Comparison of ENCODE assay signal across 1 cellular context in the genomic region with DNA sequence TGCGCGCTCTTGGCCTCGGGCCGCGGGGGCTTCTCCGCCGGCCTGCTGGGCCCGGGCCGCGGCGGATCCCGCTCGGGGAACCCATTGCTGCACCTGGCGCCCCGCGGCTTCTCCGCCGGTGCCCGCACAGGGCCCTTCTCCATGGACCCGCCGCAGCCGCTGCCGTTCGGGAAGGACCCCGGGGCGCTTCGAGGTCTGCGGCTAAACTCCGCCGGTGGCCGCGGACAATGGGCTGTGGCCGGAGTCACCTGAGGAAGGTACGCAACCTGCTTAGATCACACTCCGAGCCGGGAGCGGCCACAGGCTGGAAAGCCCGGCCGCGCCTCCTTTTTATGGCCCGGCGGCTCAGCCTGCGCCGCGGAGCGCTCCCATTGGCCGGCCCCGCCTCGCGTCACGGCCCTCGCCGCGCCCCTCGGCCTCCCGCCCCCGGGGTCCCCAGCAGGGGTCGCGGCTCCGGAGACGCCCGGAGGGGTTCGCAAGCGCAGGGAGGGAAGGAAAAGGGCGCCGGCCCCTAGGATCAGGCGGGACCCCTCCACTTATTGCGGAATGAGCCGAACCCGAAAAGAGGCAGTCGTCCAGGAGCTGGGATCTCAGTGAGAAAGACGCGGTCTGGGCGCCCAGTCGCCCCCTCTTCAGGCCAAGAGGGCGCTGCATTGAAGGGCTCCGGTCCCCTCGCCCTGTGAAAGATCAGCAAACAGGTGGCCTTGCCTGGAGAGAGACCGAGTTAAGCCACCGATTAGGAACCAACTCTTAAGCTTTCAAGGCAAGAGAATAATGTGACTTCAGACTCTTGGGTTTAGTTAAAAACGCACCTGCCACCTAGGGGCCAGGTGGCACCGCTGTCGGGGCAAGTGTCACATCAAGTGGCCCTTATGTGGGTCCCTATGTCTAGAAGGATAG.
TF ChIP-seq lines count a peak whose summit lies in the region.

A gene with protein sequence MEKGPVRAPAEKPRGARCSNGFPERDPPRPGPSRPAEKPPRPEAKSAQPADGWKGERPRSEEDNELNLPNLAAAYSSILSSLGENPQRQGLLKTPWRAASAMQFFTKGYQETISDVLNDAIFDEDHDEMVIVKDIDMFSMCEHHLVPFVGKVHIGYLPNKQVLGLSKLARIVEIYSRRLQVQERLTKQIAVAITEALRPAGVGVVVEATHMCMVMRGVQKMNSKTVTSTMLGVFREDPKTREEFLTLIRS (minus strand): TSS at position 306 of the 900 bp plus-strand sequence. CDS start 163 bp downstream, at position 143.

TF ChIP-seq in HepG2, 621 proteins besides CTCF, POLR2A, EP300 and RAD21 (continued from another document and continues in another):
- TF ChIP-seq ZFP37 (CRISPR knock-in tag; IDR thresholded peaks at IDR 0.05; ENCODE audit: borderline replicate concordance) (no peak), BCL6 (CRISPR knock-in tag; IDR thresholded peaks at IDR 0.05) (no peak), ZNF253 (CRISPR knock-in tag; IDR thresholded peaks at IDR 0.05; ENCODE audit: borderline replicate concordance) (no peak), CENPT (CRISPR knock-in tag; IDR thresholded peaks at IDR 0.05; ENCODE audit: low read depth) (no peak), RCOR2 (CRISPR knock-in tag; IDR thresholded peaks at IDR 0.05) (no peak), ELF1 (CRISPR knock-in tag; IDR thresholded peaks at IDR 0.05) (no peak), TBL1XR1 (IDR thresholded peaks at IDR 0.05; ENCODE audit: borderline replicate concordance, low read length, partially characterized antibody) (no peak), ADNP (CRISPR knock-in tag; IDR thresholded peaks at IDR 0.05) (no peak; the same call in 1 of the 2 replicates), MIER3 (CRISPR knock-in tag; IDR thresholded peaks at IDR 0.05; ENCODE audit: borderline replicate concordance) (no peak), SRF (IDR thresholded peaks at IDR 0.05; ENCODE audit: low read depth, low read length) (no peak), SIN3A (IDR thresholded peaks at IDR 0.05; ENCODE audit: borderline replicate concordance, low read depth, low read length) (no peak), AGO2 (optimal IDR thresholded peaks at IDR 0.05; ENCODE audit: low read depth, low read length) (peak; percentile 87), ATM (IDR thresholded peaks at IDR 0.05; ENCODE audit: borderline replicate concordance) (no peak), GATAD1 (CRISPR knock-in tag; IDR thresholded peaks at IDR 0.05) (0 out of 2 replicates have a peak, but pooled peaks have one; percentile 9), RFX1 (IDR thresholded peaks at IDR 0.05) (no peak), ZNF138 (CRISPR knock-in tag; IDR thresholded peaks at IDR 0.05; ENCODE audit: low read depth) (0 out of 2 replicates have a peak, but pooled peaks have one; percentile 63), AKAP8 (CRISPR knock-in tag; IDR thresholded peaks at IDR 0.05) (no peak), XBP1 (CRISPR knock-in tag; IDR thresholded peaks at IDR 0.05) (no peak), FOXM1 (CRISPR knock-in tag; IDR thresholded peaks at IDR 0.05) (0 out of 2 replicates have a peak, but pooled peaks have one; percentile 44), HNRNPUL1 (IDR thresholded peaks at IDR 0.05; ENCODE audit: low read depth, low read length) (no peak), TSC22D2 (CRISPR knock-in tag; IDR thresholded peaks at IDR 0.05; ENCODE audit: borderline replicate concordance) (no peak), ZC3H13 (CRISPR knock-in tag; IDR thresholded peaks at IDR 0.05) (no peak), HNRNPLL (IDR thresholded peaks at IDR 0.05; ENCODE audit: low read depth, low read length, poor library complexity, severe bottlenecking) (peak; percentile 86), EED (CRISPR knock-in tag; IDR thresholded peaks at IDR 0.05) (0 out of 2 replicates have a peak, but pooled peaks have one; percentile 50), ZNF577 (CRISPR knock-in tag; IDR thresholded peaks at IDR 0.05; ENCODE audit: borderline replicate concordance, low read depth) (no peak), ZNF788 (CRISPR knock-in tag; IDR thresholded peaks at IDR 0.05; ENCODE audit: borderline replicate concordance) (no peak), HMGA1 (CRISPR knock-in tag; conservative IDR thresholded peaks at IDR 0.05) (no peak), ZNF761 (CRISPR knock-in tag; conservative IDR thresholded peaks at IDR 0.05) (no peak; the same call in 1 of the 2 replicates), ZNF17 (CRISPR knock-in tag; IDR thresholded peaks at IDR 0.05) (no peak), PPARG (CRISPR knock-in tag; conservative IDR thresholded peaks at IDR 0.05) (no peak), ZNF337 (CRISPR knock-in tag; IDR thresholded peaks at IDR 0.05; ENCODE audit: borderline replicate concordance, low read depth) (no peak), ZNF660 (CRISPR knock-in tag; IDR thresholded peaks at IDR 0.05; ENCODE audit: borderline replicate concordance, low read depth) (no peak), HNRNPK (IDR thresholded peaks at IDR 0.05; ENCODE audit: low read depth, low read length, poor library complexity, severe bottlenecking) (no peak), RBM39 (IDR thresholded peaks at IDR 0.05; ENCODE audit: low read depth, low read length, poor library complexity, severe bottlenecking) (no peak), MAFF (IDR thresholded peaks at IDR 0.05; ENCODE audit: low read depth, low read length) (no peak), IKZF1 (IDR thresholded peaks at IDR 0.05) (no peak), PHF21A (CRISPR knock-in tag; IDR thresholded peaks at IDR 0.05) (peak; percentile 69)
- TF ChIP-seq, protein P1, sequence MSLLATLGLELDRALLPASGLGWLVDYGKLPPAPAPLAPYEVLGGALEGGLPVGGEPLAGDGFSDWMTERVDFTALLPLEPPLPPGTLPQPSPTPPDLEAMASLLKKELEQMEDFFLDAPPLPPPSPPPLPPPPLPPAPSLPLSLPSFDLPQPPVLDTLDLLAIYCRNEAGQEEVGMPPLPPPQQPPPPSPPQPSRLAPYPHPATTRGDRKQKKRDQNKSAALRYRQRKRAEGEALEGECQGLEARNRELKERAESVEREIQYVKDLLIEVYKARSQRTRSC (CRISPR knock-in tag; IDR thresholded peaks at IDR 0.05; ENCODE audit: low read depth) = peak; percentile 65; the same call in 1 of the 2 replicates
- TF ChIP-seq, protein P2, sequence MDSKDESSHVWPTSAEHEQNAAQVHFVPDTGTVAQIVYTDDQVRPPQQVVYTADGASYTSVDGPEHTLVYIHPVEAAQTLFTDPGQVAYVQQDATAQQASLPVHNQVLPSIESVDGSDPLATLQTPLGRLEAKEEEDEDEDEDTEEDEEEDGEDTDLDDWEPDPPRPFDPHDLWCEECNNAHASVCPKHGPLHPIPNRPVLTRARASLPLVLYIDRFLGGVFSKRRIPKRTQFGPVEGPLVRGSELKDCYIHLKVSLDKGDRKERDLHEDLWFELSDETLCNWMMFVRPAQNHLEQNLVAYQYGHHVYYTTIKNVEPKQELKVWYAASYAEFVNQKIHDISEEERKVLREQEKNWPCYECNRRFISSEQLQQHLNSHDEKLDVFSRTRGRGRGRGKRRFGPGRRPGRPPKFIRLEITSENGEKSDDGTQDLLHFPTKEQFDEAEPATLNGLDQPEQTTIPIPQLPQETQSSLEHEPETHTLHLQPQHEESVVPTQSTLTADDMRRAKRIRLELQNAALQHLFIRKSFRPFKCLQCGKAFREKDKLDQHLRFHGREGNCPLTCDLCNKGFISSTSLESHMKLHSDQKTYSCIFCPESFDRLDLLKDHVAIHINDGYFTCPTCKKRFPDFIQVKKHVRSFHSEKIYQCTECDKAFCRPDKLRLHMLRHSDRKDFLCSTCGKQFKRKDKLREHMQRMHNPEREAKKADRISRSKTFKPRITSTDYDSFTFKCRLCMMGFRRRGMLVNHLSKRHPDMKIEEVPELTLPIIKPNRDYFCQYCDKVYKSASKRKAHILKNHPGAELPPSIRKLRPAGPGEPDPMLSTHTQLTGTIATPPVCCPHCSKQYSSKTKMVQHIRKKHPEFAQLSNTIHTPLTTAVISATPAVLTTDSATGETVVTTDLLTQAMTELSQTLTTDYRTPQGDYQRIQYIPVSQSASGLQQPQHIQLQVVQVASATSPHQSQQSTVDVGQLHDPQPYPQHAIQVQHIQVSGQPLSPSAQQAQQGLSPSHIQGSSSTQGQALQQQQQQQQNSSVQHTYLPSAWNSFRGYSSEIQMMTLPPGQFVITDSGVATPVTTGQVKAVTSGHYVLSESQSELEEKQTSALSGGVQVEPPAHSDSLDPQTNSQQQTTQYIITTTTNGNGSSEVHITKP (CRISPR knock-in tag; IDR thresholded peaks at IDR 0.05; ENCODE audit: low read depth) = no peak
- TF ChIP-seq, protein P3, sequence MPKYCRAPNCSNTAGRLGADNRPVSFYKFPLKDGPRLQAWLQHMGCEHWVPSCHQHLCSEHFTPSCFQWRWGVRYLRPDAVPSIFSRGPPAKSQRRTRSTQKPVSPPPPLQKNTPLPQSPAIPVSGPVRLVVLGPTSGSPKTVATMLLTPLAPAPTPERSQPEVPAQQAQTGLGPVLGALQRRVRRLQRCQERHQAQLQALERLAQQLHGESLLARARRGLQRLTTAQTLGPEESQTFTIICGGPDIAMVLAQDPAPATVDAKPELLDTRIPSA (CRISPR knock-in tag; IDR thresholded peaks at IDR 0.05; ENCODE audit: borderline replicate concordance) = no peak
- TF ChIP-seq, protein P4, sequence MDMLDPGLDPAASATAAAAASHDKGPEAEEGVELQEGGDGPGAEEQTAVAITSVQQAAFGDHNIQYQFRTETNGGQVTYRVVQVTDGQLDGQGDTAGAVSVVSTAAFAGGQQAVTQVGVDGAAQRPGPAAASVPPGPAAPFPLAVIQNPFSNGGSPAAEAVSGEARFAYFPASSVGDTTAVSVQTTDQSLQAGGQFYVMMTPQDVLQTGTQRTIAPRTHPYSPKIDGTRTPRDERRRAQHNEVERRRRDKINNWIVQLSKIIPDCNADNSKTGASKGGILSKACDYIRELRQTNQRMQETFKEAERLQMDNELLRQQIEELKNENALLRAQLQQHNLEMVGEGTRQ (IDR thresholded peaks at IDR 0.05; ENCODE audit: low read depth, low read length) = no peak
- TF ChIP-seq, protein P4 (CRISPR knock-in tag; IDR thresholded peaks at IDR 0.05; ENCODE audit: borderline replicate concordance) = no peak
- TF ChIP-seq, protein P5, sequence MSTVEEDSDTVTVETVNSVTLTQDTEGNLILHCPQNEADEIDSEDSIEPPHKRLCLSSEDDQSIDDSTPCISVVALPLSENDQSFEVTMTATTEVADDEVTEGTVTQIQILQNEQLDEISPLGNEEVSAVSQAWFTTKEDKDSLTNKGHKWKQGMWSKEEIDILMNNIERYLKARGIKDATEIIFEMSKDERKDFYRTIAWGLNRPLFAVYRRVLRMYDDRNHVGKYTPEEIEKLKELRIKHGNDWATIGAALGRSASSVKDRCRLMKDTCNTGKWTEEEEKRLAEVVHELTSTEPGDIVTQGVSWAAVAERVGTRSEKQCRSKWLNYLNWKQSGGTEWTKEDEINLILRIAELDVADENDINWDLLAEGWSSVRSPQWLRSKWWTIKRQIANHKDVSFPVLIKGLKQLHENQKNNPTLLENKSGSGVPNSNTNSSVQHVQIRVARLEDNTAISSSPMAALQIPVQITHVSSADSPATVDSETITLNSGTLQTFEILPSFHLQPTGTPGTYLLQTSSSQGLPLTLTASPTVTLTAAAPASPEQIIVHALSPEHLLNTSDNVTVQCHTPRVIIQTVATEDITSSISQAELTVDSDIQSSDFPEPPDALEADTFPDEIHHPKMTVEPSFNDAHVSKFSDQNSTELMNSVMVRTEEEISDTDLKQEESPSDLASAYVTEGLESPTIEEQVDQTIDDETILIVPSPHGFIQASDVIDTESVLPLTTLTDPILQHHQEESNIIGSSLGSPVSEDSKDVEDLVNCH (CRISPR knock-in tag; IDR thresholded peaks at IDR 0.05) = no peak
- TF ChIP-seq, protein P6, sequence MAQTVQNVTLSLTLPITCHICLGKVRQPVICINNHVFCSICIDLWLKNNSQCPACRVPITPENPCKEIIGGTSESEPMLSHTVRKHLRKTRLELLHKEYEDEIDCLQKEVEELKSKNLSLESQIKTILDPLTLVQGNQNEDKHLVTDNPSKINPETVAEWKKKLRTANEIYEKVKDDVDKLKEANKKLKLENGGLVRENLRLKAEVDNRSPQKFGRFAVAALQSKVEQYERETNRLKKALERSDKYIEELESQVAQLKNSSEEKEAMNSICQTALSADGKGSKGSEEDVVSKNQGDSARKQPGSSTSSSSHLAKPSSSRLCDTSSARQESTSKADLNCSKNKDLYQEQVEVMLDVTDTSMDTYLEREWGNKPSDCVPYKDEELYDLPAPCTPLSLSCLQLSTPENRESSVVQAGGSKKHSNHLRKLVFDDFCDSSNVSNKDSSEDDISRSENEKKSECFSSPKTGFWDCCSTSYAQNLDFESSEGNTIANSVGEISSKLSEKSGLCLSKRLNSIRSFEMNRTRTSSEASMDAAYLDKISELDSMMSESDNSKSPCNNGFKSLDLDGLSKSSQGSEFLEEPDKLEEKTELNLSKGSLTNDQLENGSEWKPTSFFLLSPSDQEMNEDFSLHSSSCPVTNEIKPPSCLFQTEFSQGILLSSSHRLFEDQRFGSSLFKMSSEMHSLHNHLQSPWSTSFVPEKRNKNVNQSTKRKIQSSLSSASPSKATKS (CRISPR knock-in tag; IDR thresholded peaks at IDR 0.05) = no peak
- TF ChIP-seq, protein P7, sequence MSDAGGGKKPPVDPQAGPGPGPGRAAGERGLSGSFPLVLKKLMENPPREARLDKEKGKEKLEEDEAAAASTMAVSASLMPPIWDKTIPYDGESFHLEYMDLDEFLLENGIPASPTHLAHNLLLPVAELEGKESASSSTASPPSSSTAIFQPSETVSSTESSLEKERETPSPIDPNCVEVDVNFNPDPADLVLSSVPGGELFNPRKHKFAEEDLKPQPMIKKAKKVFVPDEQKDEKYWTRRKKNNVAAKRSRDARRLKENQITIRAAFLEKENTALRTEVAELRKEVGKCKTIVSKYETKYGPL (CRISPR knock-in tag; IDR thresholded peaks at IDR 0.05) = 0 out of 2 replicates have a peak, but pooled peaks have one; percentile 5
- TF ChIP-seq, protein P8, sequence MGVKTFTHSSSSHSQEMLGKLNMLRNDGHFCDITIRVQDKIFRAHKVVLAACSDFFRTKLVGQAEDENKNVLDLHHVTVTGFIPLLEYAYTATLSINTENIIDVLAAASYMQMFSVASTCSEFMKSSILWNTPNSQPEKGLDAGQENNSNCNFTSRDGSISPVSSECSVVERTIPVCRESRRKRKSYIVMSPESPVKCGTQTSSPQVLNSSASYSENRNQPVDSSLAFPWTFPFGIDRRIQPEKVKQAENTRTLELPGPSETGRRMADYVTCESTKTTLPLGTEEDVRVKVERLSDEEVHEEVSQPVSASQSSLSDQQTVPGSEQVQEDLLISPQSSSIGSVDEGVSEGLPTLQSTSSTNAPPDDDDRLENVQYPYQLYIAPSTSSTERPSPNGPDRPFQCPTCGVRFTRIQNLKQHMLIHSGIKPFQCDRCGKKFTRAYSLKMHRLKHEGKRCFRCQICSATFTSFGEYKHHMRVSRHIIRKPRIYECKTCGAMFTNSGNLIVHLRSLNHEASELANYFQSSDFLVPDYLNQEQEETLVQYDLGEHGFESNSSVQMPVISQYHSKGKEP (CRISPR knock-in tag; IDR thresholded peaks at IDR 0.05) = no peak
